ENCODE assay signal across 11 cellular contexts in genomic region chr20:12171927-12172581, GRCh38.
A peak's percentile ranks its signal among the peaks of the same experiment; 100 is the strongest.
DNase-seq lines count a peak whose midpoint lies in the region; TF ChIP-seq lines count a peak whose summit lies in the region.
"Had no signal": no experiment of that assay in that cellular context is flagged by ENCODE, and none has a peak within 500 bp of the region (broad histone marks: within the 10 kb centered on the region; RNA-seq: fewer than 3 reads in every experiment).

No MANE protein-coding gene starts in this region.

- POLR2A ChIA-PET in AG04449 (lab: Yijun Ruan, JAX): no interaction called here

- H3K36me3 ChIP-seq in MG63 (no peaks in the 10 kb centered on the region), vagina (no peaks in the 10 kb centered on the region)
- H3K36me3 ChIP-seq: HAP-1 had no signal

- intact Hi-C loops in vagina (cut with DNase I): no loop called here

- H3K27ac ChIP-seq in vagina: no peak overlapping the region

- TF ChIP-seq POLR2A in vagina (IDR thresholded peaks at IDR 0.05): no peak

- H3K27me3 Mint-ChIP-seq in endothelial cell (ENCODE audit: unreplicated experiment): peaks cover 1% of the 10 kb centered on the region

- H3K4me3 ChIP-seq in AG04449 (ENCODE audit: low read depth, low read length) (no peak overlapping the region), MG63 (no peak overlapping the region), vagina (no peak overlapping the region)
- H3K4me3 ChIP-seq: HAP-1 had no signal

- DNase-seq in AG04449 (ENCODE audit: low read depth, low spot score) (peak; percentile 23), MG63 (peak; percentile 67), NOMO-1 (lab: John Stamatoyannopoulos, UW; ENCODE audit: unreplicated experiment in 2 of 2) (peak; percentile 63 to 89), foreskin melanocyte (peak; percentile 15), endothelial cell (ENCODE audit: low spot score) (no peak), vagina (ENCODE audit: extremely low spot score in 2 of 2) (no peak), LoVo (ENCODE audit: low spot score) (no peak)
- DNase-seq in activated CD4-positive, CD25-positive, alpha-beta regulatory T cell treated with anti-CD3 and anti-CD28 coated beads, Interleukin-2, amount 50 U/mL, for 72 hours: no peak
- DNase-seq: central memory CD4-positive, alpha-beta T cell; posterior cingulate gyrus had no signal

- H3K9me3 ChIP-seq in MG63: peaks cover 9% of the 10 kb centered on the region
- H3K9me3 ChIP-seq in vagina: peaks cover 3% of the 10 kb centered on the region
- H3K9me3 ChIP-seq: HAP-1 had no signal

- H3K27me3 ChIP-seq in MG63: no peaks in the 10 kb centered on the region
- no peaks in the 10 kb centered on the region for H3K27me3 ChIP-seq in vagina

- no peak overlapping the region for H3K27ac Mint-ChIP-seq in endothelial cell (ENCODE audit: unreplicated experiment)

- H3K4me1 ChIP-seq in vagina: no peaks in the 10 kb centered on the region
- H3K4me1 ChIP-seq: HAP-1 had no signal

- CTCF ChIA-PET in AG04449 (lab: Yijun Ruan, JAX): no interaction called here

- H3K9me3 Mint-ChIP-seq in endothelial cell (ENCODE audit: unreplicated experiment): no peaks in the 10 kb centered on the region

- no peak overlapping the region for H3K4me3 Mint-ChIP-seq in endothelial cell (ENCODE audit: unreplicated experiment)

- no peaks in the 10 kb centered on the region for H3K36me3 Mint-ChIP-seq in endothelial cell (ENCODE audit: low read depth, unreplicated experiment)

- H3K4me1 Mint-ChIP-seq in endothelial cell (ENCODE audit: unreplicated experiment): peaks cover 9% of the 10 kb centered on the region

- TF ChIP-seq CTCF in AG04449 (IDR thresholded peaks at IDR 0.05; ENCODE audit: insufficient read depth, low read length, missing control alignments): no peak
- no peak for TF ChIP-seq CTCF in endothelial cell (IDR thresholded peaks at IDR 0.05; ENCODE audit: unreplicated experiment)
- no peak for TF ChIP-seq CTCF in vagina (IDR thresholded peaks at IDR 0.05)

Comparison
In these comparisons a context has a peak if more than half of its experiments do, and no peak if none do; other contexts are left out.
1. DNase-seq: peak in AG04449 (single experiment), MG63 (single experiment), NOMO-1 (2 of 2) and foreskin melanocyte (single experiment); none in endothelial cell (single experiment), vagina (0 of 2), activated CD4-positive, CD25-positive, alpha-beta regulatory T cell treated with anti-CD3 and anti-CD28 coated beads, Interleukin-2, amount 50 U/mL, for 72 hours (single experiment) and LoVo (single experiment).